1 cellular context compared by ENCODE assay signal in the genomic region with DNA sequence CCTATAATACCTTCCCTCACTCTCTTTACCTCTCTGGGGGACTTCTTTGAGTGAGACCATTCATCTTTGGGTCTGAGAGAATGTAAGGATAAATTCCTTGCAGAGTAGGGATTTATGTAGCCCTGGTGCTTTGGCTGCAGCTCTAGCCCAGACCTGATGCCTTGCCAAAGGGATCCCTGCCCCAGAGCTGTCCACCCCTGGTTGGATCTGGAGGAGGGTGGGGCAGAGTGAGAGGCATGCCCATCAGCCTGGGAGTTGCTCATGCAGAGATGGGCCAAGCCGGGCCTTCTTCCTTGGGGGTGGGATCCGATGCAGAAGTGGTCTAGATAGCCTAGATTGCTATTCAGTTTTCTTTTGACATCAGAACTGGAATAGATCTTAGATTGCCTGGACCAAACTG.
TF ChIP-seq lines count a peak whose summit lies in the region.

No MANE protein-coding gene starts in this region.

TF ChIP-seq in H1, 55 proteins besides CTCF, POLR2A, EP300 and RAD21:
- TF ChIP-seq BACH1 (IDR thresholded peaks at IDR 0.05; ENCODE audit: low read length) (no peak), ASH2L (IDR thresholded peaks at IDR 0.05; ENCODE audit: low read length) (no peak)
